Comparison of ENCODE assay signal across 8 cellular contexts in genomic region chr2:222656544-222657446, GRCh38. TPM values are rescaled to one million over a fixed set of nuclear protein-coding genes. Genes with fewer than 3 reads are reported as not detected.
DNase-seq lines count a peak whose midpoint lies in the region; ATAC-seq and TF ChIP-seq lines count a peak whose summit lies in the region.

No MANE protein-coding gene starts in this region.

- no peak for DNase-seq in CD14-positive monocyte (ENCODE audit: low spot score)
- peak; percentile 2 for DNase-seq in kidney tubule cell (ENCODE audit: low spot score)
- DNase-seq in thyroid gland, result peak in 1 of 2 donors; percentile 8
- no peak for DNase-seq in NCI-H526 treated with DMSO at 0.1 percent for 48 hours (lab: John Stamatoyannopoulos, UW)
- DNase-seq in activated effector memory CD4-positive, alpha-beta T cell treated with anti-CD3 and anti-CD28 coated beads, Interleukin-2, amount 50 U/mL, for 16 hours, result no peak

- intact Hi-C loops in CD14-positive monocyte (cut with micrococcal nuclease), result no loop called here
- intact Hi-C loops in thyroid gland (cut with DNase I), result no loop called here

- H3K36me3 Mint-ChIP-seq in CD14-positive monocyte, result no peaks in the 10 kb centered on the region

- no peaks in the 10 kb centered on the region for H3K9me3 Mint-ChIP-seq in CD14-positive monocyte

- H3K9me3 ChIP-seq in thyroid gland, result no peaks in the 10 kb centered on the region

- ATAC-seq in GM19467 (IDR thresholded peaks at IDR 0.05; ENCODE audit: unreplicated experiment), result peak; percentile 7
- peak; percentile 1 for ATAC-seq in HG03558 (IDR thresholded peaks at IDR 0.05; ENCODE audit: extremely low read depth, unreplicated experiment)

- H3K27me3 Mint-ChIP-seq in CD14-positive monocyte (ENCODE audit: low read depth in 3 of 3), result peaks cover 0 to 3% (median 0%) of the 10 kb centered on the region in 3 donors

- H3K4me3 ChIP-seq in thyroid gland (replicated peaks in 1 of 3), result peak overlapping the region; percentile 3 to 82 (median 20)

- H3K27ac Mint-ChIP-seq in CD14-positive monocyte, result peak overlapping the region; percentile 97 to 99 (median 98)

- H3K4me1 Mint-ChIP-seq in CD14-positive monocyte, result peaks cover 39% of the 10 kb centered on the region

- H3K36me3 ChIP-seq in thyroid gland, result no peaks in the 10 kb centered on the region

- H3K4me1 ChIP-seq in thyroid gland, result peaks cover 14 to 15% of the 10 kb centered on the region in 2 donors

- TF ChIP-seq POLR2A in thyroid gland (IDR thresholded peaks at IDR 0.05), result no peak

- H3K27me3 ChIP-seq in thyroid gland, result no peaks in the 10 kb centered on the region

- no peak for TF ChIP-seq CTCF in CD14-positive monocyte (IDR thresholded peaks at IDR 0.05)
- TF ChIP-seq CTCF in thyroid gland (IDR thresholded peaks at IDR 0.05), result no peak

- H3K4me3 Mint-ChIP-seq in CD14-positive monocyte, result peak overlapping the region; percentile 97 to 98

- WGBS in thyroid gland, 2 donors, result 26 to 28% methylated on average over 11 of the region's 11 CpGs

- H3K27ac ChIP-seq in angular gyrus (ENCODE audit: low read depth, low read length), result peak overlapping the region; percentile 100
- H3K27ac ChIP-seq in thyroid gland, result peak overlapping the region in 1 of 3 donors; percentile 89

RNA-seq across cellular contexts. Expression of gene FARSB, which starts 0.9 kb away (rescaled TPM):
- polyA plus RNA-seq in CD14-positive monocyte, result 10 to 100 TPM in 1 of 2 donors, 1 to 10 TPM in 1; 8.4 to 10.9 TPM
- total RNA-seq in thyroid gland, result 10 to 100 TPM; 12.9 to 16.0 (median 13.8) TPM

RNA-seq across cellular contexts. Expression of gene MOGAT1, which starts 14.7 kb away (rescaled TPM):
- not detected for polyA plus RNA-seq in CD14-positive monocyte
- total RNA-seq in thyroid gland, result not detected
